Comparison of ENCODE assay signal across 8 cellular contexts in genomic region chr17:6443692-6444572, GRCh38. TPM values are rescaled to one million over a fixed set of nuclear protein-coding genes. Genes with fewer than 3 reads are reported as not detected.
DNase-seq lines count a peak whose midpoint lies in the region; ATAC-seq and TF ChIP-seq lines count a peak whose summit lies in the region.

Gene PIMREG, plus strand, starts transcription at chr17:6444455. Its CDS starts 656 bp downstream, at chr17:6445111.

- TF ChIP-seq POLR2A in vagina (IDR thresholded peaks at IDR 0.05) = no peak

- H3K4me1 ChIP-seq in right cardiac atrium (ENCODE audit: control insufficient read depth, insufficient read depth, low read length) (no peaks in the 10 kb centered on the region), vagina (peaks cover 14% of the 10 kb centered on the region)

- no peaks in the 10 kb centered on the region for H3K36me3 ChIP-seq in vagina

- intact Hi-C loops in T-helper 2 cell treated with Interferon-gamma antibody and Interleukin-4, amounts not matched to agents 100 ng/mL and 5 ng/mL, for 36 hours (cut with micrococcal nuclease) = loop anchor here (10.0 kb wide), 1 partner anchor 201 kb away; the partner anchor contains the start of genes KIAA0753 and TXNDC17
- intact Hi-C loops in right cardiac atrium (cut with DNase I) (no loop called here), vagina (cut with DNase I) (no loop called here)

- whole genome bisulfite sequencing in right cardiac atrium = under 1% methylated on average over 62 of the region's 62 CpGs

- H3K27me3 ChIP-seq in right cardiac atrium (ENCODE audit: control insufficient read depth, insufficient read depth) (no peaks in the 10 kb centered on the region), vagina (no peaks in the 10 kb centered on the region)

- ATAC-seq in HG02678 (IDR thresholded peaks at IDR 0.05; ENCODE audit: unreplicated experiment) = peak; percentile 93
- ATAC-seq in right cardiac atrium = peak; percentile 99

- DNase-seq in GM12864 (ENCODE audit: low read depth) (peak; percentile 59), NCI-H1436 (lab: John Stamatoyannopoulos, UW) (peak; percentile 95), anterior cingulate cortex (lab: John Stamatoyannopoulos, UW) (peak; percentile 67 to 98 (median 91)), right cardiac atrium (peak; percentile 96 to 98 (median 97)), putamen (ENCODE audit: low spot score) (peak; percentile 90), vagina (ENCODE audit: extremely low spot score in 2 of 2) (peak in 1 of 2 donors; percentile 90)

- peak within 1 kb of the TSS; percentile 66 for H3K4me3 ChIP-seq in GM12864 (ENCODE audit: low read depth, low read length)
- H3K4me3 ChIP-seq in right cardiac atrium (ENCODE audit: low read length) = peak within 1 kb of the TSS; percentile 37
- peak within 1 kb of the TSS; percentile 47 to 53 for H3K4me3 ChIP-seq in vagina

- TF ChIP-seq CTCF in GM12864 (IDR thresholded peaks at IDR 0.05; ENCODE audit: low read depth, low read length, missing control alignments) = no peak
- TF ChIP-seq CTCF in vagina (IDR thresholded peaks at IDR 0.05) = no peak

- H3K27ac ChIP-seq in right cardiac atrium (ENCODE audit: low read length) (peak within 1 kb of the TSS; percentile 16), vagina (no peak within 1 kb of the TSS)

- H3K9me3 ChIP-seq in right cardiac atrium (ENCODE audit: control insufficient read depth, low read length) = no peaks in the 10 kb centered on the region
- no peaks in the 10 kb centered on the region for H3K9me3 ChIP-seq in vagina

RNA-seq across cellular contexts. Expression of gene PIMREG, which starts in this region (rescaled TPM):
- total RNA-seq in T-helper 2 cell treated with Interferon-gamma antibody and Interleukin-4, amounts not matched to agents 100 ng/mL and 5 ng/mL, for 36 hours = 20.5 and 24.9 TPM in 2 replicates
- total RNA-seq in right cardiac atrium (under 1 TPM in 3 of 4 donors, not detected in 1; 0.38 to 0.54 (median 0.49) TPM), vagina (0.74 TPM)
- polyA plus RNA-seq in right cardiac atrium = 0.18 TPM

Comparison
In these comparisons a context has a peak if more than half of its experiments do, and no peak if none do; other contexts are left out.
1. RNA of gene PIMREG (total RNA-seq): 20.5 to 24.9 TPM in T-helper 2 cell treated with Interferon-gamma antibody and Interleukin-4, amounts not matched to agents 100 ng/mL and 5 ng/mL, for 36 hours; 0.74 TPM in vagina (single experiment) and 0.38 to 0.54 TPM in right cardiac atrium; every median in the first group is over 10 times any median in the second.
2. Peak in DNase-seq, ATAC-seq, H3K4me3 ChIP-seq and H3K27ac ChIP-seq in right cardiac atrium; RNA of the gene not detected or under 1 TPM.
3. Peak in every context shown above with its lines, with median percentiles within 50 percentile points of each other: H3K4me3 ChIP-seq.